ENCODE assay signal across 24 cellular contexts in the genomic region with DNA sequence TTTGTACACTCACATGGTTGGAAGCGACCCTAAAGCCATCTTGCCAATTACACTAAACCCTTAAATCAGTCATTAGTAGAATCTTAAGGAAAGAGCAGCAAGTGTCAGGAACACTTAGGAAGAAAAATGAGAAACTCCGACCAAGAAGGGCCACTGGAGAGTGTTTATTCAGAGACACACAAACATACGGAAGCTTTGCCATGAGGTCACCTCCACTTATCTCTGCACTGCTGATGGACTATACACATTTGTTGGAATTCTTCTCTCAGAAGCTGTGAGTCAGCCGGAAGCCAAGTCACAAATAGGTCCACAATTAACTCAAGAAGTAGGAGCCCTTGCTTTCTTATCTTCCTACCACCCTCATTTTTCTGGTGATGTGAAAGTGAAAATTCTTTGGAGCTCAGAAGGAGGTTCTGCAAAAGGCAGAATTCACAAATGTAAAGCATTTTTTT. TPM values are rescaled to one million over a fixed set of nuclear protein-coding genes. Genes with fewer than 3 reads are reported as not detected.
DNase-seq lines count a peak whose midpoint lies in the region; ATAC-seq and TF ChIP-seq lines count a peak whose summit lies in the region.
"Had no signal": no experiment of that assay in that cellular context is flagged by ENCODE, and none has a peak within 500 bp of the region (broad histone marks: within the 10 kb centered on the region; RNA-seq: fewer than 3 reads in every experiment).

No MANE protein-coding gene starts in this region.

- no peaks in the 10 kb centered on the region for H3K36me3 ChIP-seq in fibroblast of lung (ENCODE audit: control insufficient read depth, insufficient read depth, low read length)
- H3K36me3 ChIP-seq: adrenal gland, tibial artery had no signal

- no peaks in the 10 kb centered on the region for H3K9me3 ChIP-seq in fibroblast of lung (ENCODE audit: control insufficient read depth, insufficient read depth, low read depth, low read length)
- H3K9me3 ChIP-seq: adrenal gland, tibial artery had no signal

- no peak overlapping the region for H3K27ac ChIP-seq in fibroblast of lung (ENCODE audit: insufficient read depth, low read length)
- H3K27ac ChIP-seq: adrenal gland, parathyroid adenoma, tibial artery had no signal

- no peaks in the 10 kb centered on the region for H3K9me3 Mint-ChIP-seq in progenitor cell of endocrine pancreas (ENCODE audit: low read depth)
- no peaks in the 10 kb centered on the region for H3K9me3 Mint-ChIP-seq in T-helper 2 cell treated with Interferon-gamma antibody and Interleukin-4, amounts not matched to agents 5 μg/mL and 100 μg/mL, for 36 hours
- H3K9me3 Mint-ChIP-seq: natural killer cell had no signal

- peak; percentile 78 for DNase-seq in H4 (ENCODE audit: low spot score)
- DNase-seq in RPMI7951 (ENCODE audit: low read depth), result peak; percentile 68
- DNase-seq in fibroblast of lung (ENCODE audit: low read depth in 2 of 2), result peak; percentile 16 to 88
- no peak for DNase-seq in progenitor cell of endocrine pancreas (ENCODE audit: low spot score, unreplicated experiment)
- no peak for DNase-seq in NCI-H82 (lab: John Stamatoyannopoulos, UW)
- no peak for DNase-seq in Right ventricle myocardium inferior (ENCODE audit: missing footprints)
- no peak for DNase-seq in T-helper 2 cell treated with Interferon-gamma antibody and Interleukin-4, amounts not matched to agents 5 μg/mL and 100 μg/mL, for 36 hours (ENCODE audit: low spot score)
- DNase-seq in globus pallidus (ENCODE audit: low spot score), result no peak
- DNase-seq: activated CD4-positive, alpha-beta T cell treated with anti-CD3 and anti-CD28 coated beads, Interleukin-2, amount 50 U/mL, for 1 hour; activated gamma-delta T cell treated with Interleukin-2 at 50 U/mL for 16 hours; adrenal gland; hypothalamus; kidney glomerular epithelial cell; mesendoderm; natural killer cell; NCI-H1694; NCI-H345; Right ventricle myocardium superior; stimulated activated CD4-positive, alpha-beta T cell treated with anti-CD3 and anti-CD28 coated beads, Interleukin-2, amount 100 ng/mL, for 24 hours; stimulated activated naive CD8-positive, alpha-beta T cell treated with anti-CD3 and anti-CD28 coated beads, Interleukin-15, Interleukin-2, amounts not matched to agents 100 U/mL and 50 U/mL, for 24 hours; T-helper 1 cell; tibial artery had no signal

- no peak overlapping the region for H3K9ac ChIP-seq in fibroblast of lung (ENCODE audit: insufficient read depth, low read length)
- H3K9ac ChIP-seq: parathyroid adenoma had no signal

- TF ChIP-seq CTCF in fibroblast of lung (conservative IDR thresholded peaks at IDR 0.05 in 1 of 2, IDR thresholded peaks at IDR 0.05 in 1 of 2; ENCODE audit: low read depth in 1 of 2, low read length in 2 of 2) (no peak), progenitor cell of endocrine pancreas (IDR thresholded peaks at IDR 0.05; ENCODE audit: unreplicated experiment) (no peak)

- no peak overlapping the region for H2AFZ ChIP-seq in fibroblast of lung (ENCODE audit: low read length)
- H2AFZ ChIP-seq: parathyroid adenoma had no signal

- peaks cover 8% of the 10 kb centered on the region for H3K27me3 Mint-ChIP-seq in progenitor cell of endocrine pancreas
- peaks cover 41% of the 10 kb centered on the region for H3K27me3 Mint-ChIP-seq in T-helper 2 cell treated with Interferon-gamma antibody and Interleukin-4, amounts not matched to agents 5 μg/mL and 100 μg/mL, for 36 hours (ENCODE audit: low read depth)

- peaks cover 13% of the 10 kb centered on the region for H3K27me3 ChIP-seq in fibroblast of lung (ENCODE audit: control insufficient read depth, insufficient read depth, low read length)

- intact Hi-C loops in Right ventricle myocardium inferior (cut with DNase I), result no loop called here

- no peak overlapping the region for H3K4me3 Mint-ChIP-seq in progenitor cell of endocrine pancreas (ENCODE audit: low read depth)
- H3K4me3 Mint-ChIP-seq in T-helper 2 cell treated with Interferon-gamma antibody and Interleukin-4, amounts not matched to agents 5 μg/mL and 100 μg/mL, for 36 hours, result no peak overlapping the region
- H3K4me3 Mint-ChIP-seq: natural killer cell had no signal

- H3K4me1 Mint-ChIP-seq in progenitor cell of endocrine pancreas (ENCODE audit: low read depth), result peaks cover 4% of the 10 kb centered on the region
- H3K4me1 Mint-ChIP-seq in T-helper 2 cell treated with Interferon-gamma antibody and Interleukin-4, amounts not matched to agents 5 μg/mL and 100 μg/mL, for 36 hours (ENCODE audit: low read depth), result no peaks in the 10 kb centered on the region
- H3K4me1 Mint-ChIP-seq: natural killer cell had no signal

- H3K4me2 ChIP-seq in fibroblast of lung (ENCODE audit: extremely low read depth, insufficient read depth, low read length), result no peak overlapping the region

- H3K36me3 Mint-ChIP-seq in progenitor cell of endocrine pancreas (ENCODE audit: insufficient read depth), result no peaks in the 10 kb centered on the region
- H3K36me3 Mint-ChIP-seq in T-helper 2 cell treated with Interferon-gamma antibody and Interleukin-4, amounts not matched to agents 5 μg/mL and 100 μg/mL, for 36 hours (ENCODE audit: low read depth), result no peaks in the 10 kb centered on the region
- H3K36me3 Mint-ChIP-seq: natural killer cell had no signal

- peak overlapping the region; percentile 44 for H3K27ac Mint-ChIP-seq in progenitor cell of endocrine pancreas
- no peak overlapping the region for H3K27ac Mint-ChIP-seq in T-helper 2 cell treated with Interferon-gamma antibody and Interleukin-4, amounts not matched to agents 5 μg/mL and 100 μg/mL, for 36 hours
- H3K27ac Mint-ChIP-seq: natural killer cell had no signal

- no peaks in the 10 kb centered on the region for H4K20me1 ChIP-seq in fibroblast of lung (ENCODE audit: control insufficient read depth, extremely low read depth, insufficient read depth, low read length)

- ATAC-seq in Right ventricle myocardium inferior, result no peak
- ATAC-seq: natural killer cell; stimulated activated naive CD8-positive, alpha-beta T cell treated with anti-CD3 and anti-CD28 coated beads, Interleukin-15, Interleukin-2, amounts not matched to agents 100 U/mL and 50 U/mL, for 24 hours had no signal

- no peak overlapping the region for H3K4me3 ChIP-seq in fibroblast of lung (replicated peaks in 1 of 4; ENCODE audit: control extremely low read depth in 1 of 4, insufficient read depth in 1 of 4, low read depth in 3 of 4, low read length in 4 of 4)
- H3K4me3 ChIP-seq: adrenal gland, tibial artery had no signal

- H3K79me2 ChIP-seq in fibroblast of lung (ENCODE audit: control insufficient read depth, insufficient read depth, low read length), result no peaks in the 10 kb centered on the region
- H3K79me2 ChIP-seq: parathyroid adenoma had no signal

- no peaks in the 10 kb centered on the region for H3K4me1 ChIP-seq in fibroblast of lung (ENCODE audit: control insufficient read depth, extremely low read depth, insufficient read depth, low read length)
- H3K4me1 ChIP-seq: adrenal gland, tibial artery had no signal

RNA-seq across cellular contexts. Expression of gene BMP10, which starts 21.6 kb away (rescaled TPM):
- total RNA-seq in H4 (2014; rRNA removed; shearing (Covaris generic)), result not detected in 2 replicates
- total RNA-seq in RPMI7951 (2014; rRNA removed; shearing (Covaris generic)), result not detected in 2 replicates
- total RNA-seq in fibroblast of lung (not detected in 2 replicates), progenitor cell of endocrine pancreas (not detected in 2 replicates), Right ventricle myocardium inferior (0.35 TPM)
- polyA plus RNA-seq in fibroblast of lung, result not detected in 2 replicates
- not detected in 2 replicates for polyA plus RNA-seq in fibroblast of lung (2012)
- not detected in 2 replicates for polyA minus RNA-seq in fibroblast of lung (ENCODE audit: low replicate concordance)
- total RNA-seq: adrenal gland, H1, natural killer cell, Right ventricle myocardium superior had no signal
- polyA plus RNA-seq: adrenal gland, H1 had no signal

Comparison
In these comparisons a context has a peak if more than half of its experiments do, and no peak if none do; other contexts are left out.
1. DNase-seq: peak in H4 (single experiment), RPMI7951 (single experiment) and fibroblast of lung (2 of 2); none in progenitor cell of endocrine pancreas (single experiment), NCI-H82 (single experiment), Right ventricle myocardium inferior (single experiment), T-helper 2 cell treated with Interferon-gamma antibody and Interleukin-4, amounts not matched to agents 5 μg/mL and 100 μg/mL, for 36 hours (single experiment) and globus pallidus (single experiment).